Comparison of ENCODE assay signal across 6 cellular contexts in genomic region chr6:108719477-108719876, GRCh38.
"Had no signal": no experiment of that assay in that cellular context is flagged by ENCODE, and none has a peak within 500 bp of the region (broad histone marks: within the 10 kb centered on the region; RNA-seq: fewer than 3 reads in every experiment).

No MANE protein-coding gene starts in this region.

- DNase-seq: H9, HCEC 1CT, IMR-90 had no signal

- H3K4me3 ChIP-seq: GM23338, K562 had no signal

- H3K27ac Mint-ChIP-seq: GM23338, H9 had no signal

- H3K4me3 Mint-ChIP-seq: GM23338, H9 had no signal

- H3K4me2 ChIP-seq: GM23338 had no signal

- H2AFZ ChIP-seq: GM23338 had no signal

- ATAC-seq: GM23338, K562 had no signal

- H3K27ac ChIP-seq: HL-60 had no signal
